In genomic region chr13:46962286-46962941, GRCh38 we compare ENCODE assay signal across 9 cellular contexts.
DNase-seq lines count a peak whose midpoint lies in the region; TF ChIP-seq lines count a peak whose summit lies in the region.
"Had no signal": no experiment of that assay in that cellular context is flagged by ENCODE, and none has a peak within 500 bp of the region (broad histone marks: within the 10 kb centered on the region; RNA-seq: fewer than 3 reads in every experiment).

No MANE protein-coding gene starts in this region.

- no peak overlapping the region for H3K27ac Mint-ChIP-seq in progenitor cell of endocrine pancreas

- peak; percentile 27 for DNase-seq in GM10266 (ENCODE audit: extremely low spot score)
- DNase-seq in LNCaP clone FGC (ENCODE audit: low read depth) = no peak
- DNase-seq in mammary epithelial cell = peak; percentile 67
- no peak for DNase-seq in progenitor cell of endocrine pancreas (ENCODE audit: low spot score, unreplicated experiment)
- no peak for DNase-seq in 8988T
- no peak for DNase-seq in NCI-H446 treated with DMSO at 0.1 percent for 48 hours (lab: John Stamatoyannopoulos, UW)
- DNase-seq in posterior cingulate gyrus = no peak
- DNase-seq: activated naive CD4-positive, alpha-beta T cell treated with Interleukin-2 at 50 U/mL for 16 hours had no signal

- no peak overlapping the region for H3K9ac ChIP-seq in mammary epithelial cell (ENCODE audit: insufficient read depth, low read length)

- H3K9me3 Mint-ChIP-seq in progenitor cell of endocrine pancreas (ENCODE audit: low read depth) = no peaks in the 10 kb centered on the region

- no peaks in the 10 kb centered on the region for H3K4me1 Mint-ChIP-seq in progenitor cell of endocrine pancreas (ENCODE audit: low read depth)

- no peak overlapping the region for H3K4me3 Mint-ChIP-seq in progenitor cell of endocrine pancreas (ENCODE audit: low read depth)

- H3K9me3 ChIP-seq in mammary epithelial cell (replicated peaks; ENCODE audit: insufficient read depth, low read length) = no peaks in the 10 kb centered on the region

- H3K36me3 ChIP-seq in mammary epithelial cell (ENCODE audit: insufficient read depth, low read length) = no peaks in the 10 kb centered on the region

- no peak overlapping the region for H2AFZ ChIP-seq in mammary epithelial cell (ENCODE audit: low read depth, low read length)

- no peaks in the 10 kb centered on the region for H3K36me3 Mint-ChIP-seq in progenitor cell of endocrine pancreas (ENCODE audit: insufficient read depth)

- in situ Hi-C loops in mammary epithelial cell (cut with MboI; ENCODE audit: low sequenced_read_pairs in 2 of 2) = loop anchor here in 1 of 2 donors (10.0 to 25.0 kb wide), 3 partner anchors 58 to 800 kb away; no protein-coding TSS in a partner anchor

- H4K20me1 ChIP-seq in mammary epithelial cell (ENCODE audit: insufficient read depth, low read length) = no peaks in the 10 kb centered on the region

- no peak overlapping the region for H3K4me3 ChIP-seq in LNCaP clone FGC (ENCODE audit: low read depth, low read length)
- H3K4me3 ChIP-seq in mammary epithelial cell (replicated peaks in 1 of 3; ENCODE audit: insufficient read depth in 1 of 3, low read depth in 2 of 3, low read length in 3 of 3) = no peak overlapping the region
- H3K4me3 ChIP-seq: skin epidermis had no signal

- TF ChIP-seq CTCF in GM10266 (IDR thresholded peaks at IDR 0.05; ENCODE audit: control insufficient read depth, insufficient read depth, low read depth, missing control alignments) (peak; percentile 64), LNCaP clone FGC (IDR thresholded peaks at IDR 0.05; ENCODE audit: control insufficient read depth, extremely low read depth, insufficient read depth) (peak; percentile 56), mammary epithelial cell (conservative IDR thresholded peaks at IDR 0.05 in 1 of 2, IDR thresholded peaks at IDR 0.05 in 1 of 2; ENCODE audit: extremely low read depth in 1 of 2, insufficient read depth in 1 of 2, low read depth in 1 of 2, low read length in 2 of 2) (peak; percentile 32 to 42), progenitor cell of endocrine pancreas (IDR thresholded peaks at IDR 0.05; ENCODE audit: unreplicated experiment) (peak; percentile 54)

- CTCF ChIA-PET in mammary epithelial cell (lab: Charles Lee; ENCODE audit: low non-redundant PET) = interaction anchor here (0.5 to 0.7 kb wide), 2 partner anchors 30 to 68 kb away, joined by 3 read pairs; no protein-coding TSS in a partner anchor

- no peaks in the 10 kb centered on the region for H3K27me3 ChIP-seq in mammary epithelial cell (ENCODE audit: insufficient read depth, low read length)

- H3K4me2 ChIP-seq in mammary epithelial cell (ENCODE audit: insufficient read depth, low read depth, low read length) = peak overlapping the region; percentile 24

- BruUV-seq in mammary epithelial cell (replicated peaks; lab: Mats Ljungman, UMichigan) = no TSS peak

- H3K4me1 ChIP-seq in mammary epithelial cell (ENCODE audit: insufficient read depth, low read length) = peaks cover 18% of the 10 kb centered on the region

- dilution Hi-C loops in mammary epithelial cell (cut with HindIII; ENCODE audit: low sequenced_read_pairs) = no loop called here

- H3K79me2 ChIP-seq in mammary epithelial cell (ENCODE audit: insufficient read depth, low read length) = no peaks in the 10 kb centered on the region

- no peaks in the 10 kb centered on the region for H3K27me3 Mint-ChIP-seq in progenitor cell of endocrine pancreas

- WGBS in mammary epithelial cell (ENCODE audit: low coverage, missing lambda C conversion rate) = 79% methylated on average over 4 of the region's 5 CpGs

- no peak overlapping the region for H3K27ac ChIP-seq in mammary epithelial cell (ENCODE audit: insufficient read depth, low read depth, low read length)

- intact Hi-C loops in mammary epithelial cell (cut with micrococcal nuclease) = no loop called here
- intact Hi-C loops in posterior cingulate gyrus (cut with DNase I) = no loop called here

Comparison
In these comparisons a context has a peak if more than half of its experiments do, and no peak if none do; other contexts are left out.
1. DNase-seq: peak in GM10266 (single experiment) and mammary epithelial cell (single experiment); none in LNCaP clone FGC (single experiment), progenitor cell of endocrine pancreas (single experiment), 8988T (single experiment), NCI-H446 treated with DMSO at 0.1 percent for 48 hours (single experiment) and posterior cingulate gyrus (0 of 10).
2. Peak in every context shown above with its lines, with median percentiles within 50 percentile points of each other: CTCF ChIP-seq.